ENCODE assay signal across 20 cellular contexts in the genomic region with DNA sequence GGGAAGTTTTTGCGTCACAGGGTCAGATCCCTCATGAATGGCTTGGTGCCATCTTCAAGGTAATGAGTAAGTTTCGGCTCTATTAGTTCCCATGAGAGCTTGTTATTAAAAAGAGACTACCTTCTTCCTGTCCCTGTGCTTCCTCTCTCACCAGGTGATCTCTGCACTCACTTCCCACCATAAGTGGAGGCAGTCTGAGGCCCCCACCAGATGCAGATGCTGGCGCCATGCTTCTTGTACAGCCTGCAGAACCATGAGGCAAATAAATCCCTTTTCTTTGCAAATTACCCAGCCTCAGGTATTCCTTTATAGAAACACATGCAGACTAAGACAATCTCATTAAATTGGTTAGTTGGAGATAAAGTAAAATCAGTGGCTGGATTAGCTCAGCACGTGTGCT.
DNase-seq lines count a peak whose midpoint lies in the region; FAIRE-seq and TF ChIP-seq lines count a peak whose summit lies in the region.
"Had no signal": no experiment of that assay in that cellular context is flagged by ENCODE, and none has a peak within 500 bp of the region (broad histone marks: within the 10 kb centered on the region; RNA-seq: fewer than 3 reads in every experiment).

No MANE protein-coding gene starts in this region.

- no peak overlapping the region for H3K4me3 Mint-ChIP-seq in CD8-positive, alpha-beta memory T cell
- H3K4me3 Mint-ChIP-seq: B cell; CD8-positive, alpha-beta T cell; H9 had no signal

- DNase-seq in GM12891 (ENCODE audit: insufficient read length, low spot score) (no peak), NCI-H82 (lab: John Stamatoyannopoulos, UW) (peak; percentile 77), epidermal melanocyte (ENCODE audit: insufficient read length, low spot score) (no peak), Peyer's patch (no peak), MV-4-11 (lab: John Stamatoyannopoulos, UW) (no peak)
- no peak for DNase-seq in CD8-positive, alpha-beta memory T cell
- DNase-seq: CD8-positive, alpha-beta T cell; COR-L47; DMS 273 treated with DMSO at 0.1 percent for 48 hours; DMS53; DND-41; EL; H9; IMR-90 had no signal

- peak overlapping the region; percentile 92 for H3K4me2 ChIP-seq in SU-DHL-6 (ENCODE audit: low read depth, low read length, poor library complexity, severe bottlenecking)

- peaks cover 1 to 3% of the 10 kb centered on the region in 2 donors for H3K27me3 Mint-ChIP-seq in CD8-positive, alpha-beta memory T cell

- H3K36me3 ChIP-seq in SU-DHL-6 (ENCODE audit: low read length): 0 out of 2 replicates have a peak, but pooled peaks cover 5% of the 10 kb centered on the region
- H3K36me3 ChIP-seq in Peyer's patch: no peaks in the 10 kb centered on the region
- no peaks in the 10 kb centered on the region for H3K36me3 ChIP-seq in CD8-positive, alpha-beta memory T cell (ENCODE audit: insufficient read depth, low read length)
- H3K36me3 ChIP-seq: BLaER1 treated with 17β-estradiol and CSF1 and Interleukin-3, amounts not matched to agents 10 nM and 100 nM had no signal

- H3K27ac ChIP-seq in SU-DHL-6 (ENCODE audit: low read depth, low read length): peak overlapping the region; percentile 99
- no peak overlapping the region for H3K27ac ChIP-seq in Peyer's patch
- no peak overlapping the region for H3K27ac ChIP-seq in CD8-positive, alpha-beta memory T cell (ENCODE audit: low read depth, low read length)

- TF ChIP-seq CTCF in SU-DHL-6 (IDR thresholded peaks at IDR 0.05; ENCODE audit: insufficient read depth, low read length, poor library complexity, severe bottlenecking) (no peak), Peyer's patch (IDR thresholded peaks at IDR 0.05) (no peak)

- no peaks in the 10 kb centered on the region for H3K9me3 Mint-ChIP-seq in CD8-positive, alpha-beta memory T cell
- H3K9me3 Mint-ChIP-seq: CD8-positive, alpha-beta T cell; H9 had no signal

- no peaks in the 10 kb centered on the region for H3K36me3 Mint-ChIP-seq in CD8-positive, alpha-beta memory T cell
- H3K36me3 Mint-ChIP-seq: CD8-positive, alpha-beta T cell had no signal

- CTCF ChIA-PET in CD8-positive, alpha-beta memory T cell (lab: Charles Lee): no interaction called here

- no peaks in the 10 kb centered on the region for H3K9me2 ChIP-seq in SU-DHL-6 (replicated peaks; ENCODE audit: insufficient read depth, low read length)

- peak; percentile 78 for FAIRE-seq in GM12891 (lab: Jason Lieb, UNC)
- FAIRE-seq: H1, HTR-8/SVneo, K562 had no signal

- H2AFZ ChIP-seq in SU-DHL-6 (ENCODE audit: low read depth, low read length, severe bottlenecking): peak overlapping the region; percentile 18

- H3K4me1 Mint-ChIP-seq in CD8-positive, alpha-beta memory T cell: peaks cover 21 to 32% (median 26%) of the 10 kb centered on the region in 3 donors

- H3K4me3 ChIP-seq in SU-DHL-6 (ENCODE audit: insufficient read depth, low read length, poor library complexity, severe bottlenecking) (peak overlapping the region; percentile 25), Peyer's patch (no peak overlapping the region)
- H3K4me3 ChIP-seq in CD8-positive, alpha-beta memory T cell (ENCODE audit: low read length): no peak overlapping the region
- H3K4me3 ChIP-seq: BLaER1 treated with 17β-estradiol and CSF1 and Interleukin-3, amounts not matched to agents 10 nM and 100 nM; K562 had no signal

- H3K9me3 ChIP-seq in SU-DHL-6 (ENCODE audit: insufficient read depth, low read length) (no peaks in the 10 kb centered on the region), Peyer's patch (no peaks in the 10 kb centered on the region)
- H3K9me3 ChIP-seq in CD8-positive, alpha-beta memory T cell (ENCODE audit: low read length): no peaks in the 10 kb centered on the region

- peaks cover 71% of the 10 kb centered on the region for H3F3A ChIP-seq in SU-DHL-6 (ENCODE audit: insufficient read depth)

- no peaks in the 10 kb centered on the region for H4K20me1 ChIP-seq in SU-DHL-6 (ENCODE audit: low read depth, low read length)
- H4K20me1 ChIP-seq: BLaER1 treated with 17β-estradiol and CSF1 and Interleukin-3, amounts not matched to agents 10 nM and 100 nM had no signal

- peak overlapping the region; percentile 57; the same call in 1 of the 2 replicates for H3K9ac ChIP-seq in SU-DHL-6 (ENCODE audit: low read length)
- H3K9ac ChIP-seq: BLaER1 treated with 17β-estradiol and CSF1 and Interleukin-3, amounts not matched to agents 10 nM and 100 nM had no signal

- TF ChIP-seq POLR2A in GM12891 (IDR thresholded peaks at IDR 0.05; ENCODE audit: low read depth, low read length) (no peak), Peyer's patch (IDR thresholded peaks at IDR 0.05) (no peak)

- no peak overlapping the region for H3K27ac Mint-ChIP-seq in CD8-positive, alpha-beta memory T cell
- H3K27ac Mint-ChIP-seq: B cell; CD8-positive, alpha-beta T cell; H9 had no signal

- no peaks in the 10 kb centered on the region for H3K4me1 ChIP-seq in Peyer's patch
- peaks cover 19% of the 10 kb centered on the region for H3K4me1 ChIP-seq in CD8-positive, alpha-beta memory T cell (ENCODE audit: insufficient read depth, low read length)

- H3K79me2 ChIP-seq in SU-DHL-6 (ENCODE audit: insufficient read depth, low read length): no peaks in the 10 kb centered on the region

- H3K27me3 ChIP-seq in SU-DHL-6 (ENCODE audit: low read length): no peaks in the 10 kb centered on the region
- H3K27me3 ChIP-seq in Peyer's patch: no peaks in the 10 kb centered on the region
- no peaks in the 10 kb centered on the region for H3K27me3 ChIP-seq in CD8-positive, alpha-beta memory T cell (ENCODE audit: insufficient read depth, low read length, poor library complexity, severe bottlenecking)
- H3K27me3 ChIP-seq: BLaER1 treated with 17β-estradiol and CSF1 and Interleukin-3, amounts not matched to agents 10 nM and 100 nM had no signal

- POLR2A ChIA-PET in CD8-positive, alpha-beta memory T cell (lab: Charles Lee): interaction anchor here (0.5 kb wide), 1 partner anchor 137 kb away, joined by 8 read pairs; no protein-coding TSS in a partner anchor

TF ChIP-seq in GM12891, 5 proteins besides CTCF, POLR2A, EP300 and RAD21:
- no peak for TF ChIP-seq PAX5 (IDR thresholded peaks at IDR 0.05; ENCODE audit: insufficient read depth, low read length, severe bottlenecking)
- TF ChIP-seq POLR2AphosphoS5 (IDR thresholded peaks at IDR 0.05; ENCODE audit: low read depth, low read length): no peak
- TF ChIP-seq POU2F2 (IDR thresholded peaks at IDR 0.05; ENCODE audit: low read depth, low read length): no peak
- no peak for TF ChIP-seq SPI1 (IDR thresholded peaks at IDR 0.05; ENCODE audit: low read depth, low read length)
- TF ChIP-seq TAF1 (IDR thresholded peaks at IDR 0.05; ENCODE audit: low read depth, low read length): no peak
